In the genomic region with DNA sequence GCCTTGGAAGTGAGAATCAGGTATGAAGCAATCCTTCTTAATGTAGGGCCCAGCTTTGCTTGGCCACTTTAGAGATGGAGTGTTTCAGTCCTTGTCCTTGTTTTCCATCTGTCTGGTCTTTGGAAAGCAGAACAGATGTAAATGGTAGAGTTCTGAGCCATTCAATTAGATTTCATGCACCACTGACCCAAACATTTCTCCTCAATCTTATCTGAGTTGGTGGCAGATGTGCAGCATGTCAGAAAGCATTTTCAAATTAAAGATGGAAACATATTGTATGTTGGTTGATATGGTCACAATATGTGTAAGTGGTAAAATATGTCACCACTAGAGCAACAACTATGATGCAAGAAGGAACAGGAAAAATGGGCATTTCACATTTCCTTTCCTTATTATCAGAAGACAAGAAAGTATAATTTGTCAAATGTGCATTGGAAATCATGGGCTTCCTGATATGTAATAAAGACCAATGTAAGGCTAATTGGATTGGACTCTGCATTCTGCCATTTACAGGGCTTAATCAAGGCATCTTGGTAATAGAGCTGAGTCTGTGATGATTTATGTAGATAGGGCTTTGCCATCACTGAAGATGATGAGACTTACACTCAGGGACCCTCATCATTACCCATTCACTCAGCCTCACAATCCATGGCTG, we compare ENCODE assay signal across 28 cellular contexts.
"Had no signal": no experiment of that assay in that cellular context is flagged by ENCODE, and none has a peak within 500 bp of the region (broad histone marks: within the 10 kb centered on the region; RNA-seq: fewer than 3 reads in every experiment).

No MANE protein-coding gene starts in this region.

- H3K4me3 Mint-ChIP-seq: activated CD4-positive, alpha-beta memory T cell treated with anti-CD3 and anti-CD28 coated beads, Interleukin-2, amount 10 ng/mL, durations not matched to agents 7 days and 5 days; activated CD4-positive, alpha-beta T cell treated with anti-CD3 and anti-CD28 coated beads, Interleukin-2, amount 10 ng/mL, durations not matched to agents 7 days and 5 days; activated T-cell treated with anti-CD3 and anti-CD28 coated beads, Interleukin-2, amount 50 U/mL, for 24 hours; activated T-helper 17 cell treated with anti-CD3 and anti-CD28 coated beads, Interleukin-2, amount 50 U/mL, for 72 hours; naive thymus-derived CD4-positive, alpha-beta T cell; neural crest cell; stimulated activated effector memory CD8-positive, alpha-beta T cell treated with anti-CD3 and anti-CD28 coated beads, Interleukin-12 subunit alpha, Interleukin-12 subunit beta, amount 100 ng/mL, for 72 hours; stimulated activated naive CD8-positive, alpha-beta T cell treated with anti-CD3 and anti-CD28 coated beads, Interleukin-15, Interleukin-2, amounts not matched to agents 100 ng/mL and 50 ng/mL, for 24 hours; WTC11 had no signal

- H3K27me3 Mint-ChIP-seq: activated CD4-positive, alpha-beta memory T cell treated with anti-CD3 and anti-CD28 coated beads, Interleukin-2, amount 10 ng/mL, durations not matched to agents 7 days and 5 days; activated CD4-positive, alpha-beta T cell treated with anti-CD3 and anti-CD28 coated beads, Interleukin-2, amount 10 ng/mL, durations not matched to agents 7 days and 5 days; activated T-cell treated with anti-CD3 and anti-CD28 coated beads, Interleukin-2, amount 50 U/mL, for 24 hours; activated T-helper 17 cell treated with anti-CD3 and anti-CD28 coated beads, Interleukin-2, amount 50 U/mL, for 72 hours; naive thymus-derived CD4-positive, alpha-beta T cell; stimulated activated naive CD8-positive, alpha-beta T cell treated with anti-CD3 and anti-CD28 coated beads, Interleukin-15, Interleukin-2, amounts not matched to agents 100 ng/mL and 50 ng/mL, for 24 hours had no signal

- ATAC-seq: activated T-helper 17 cell treated with anti-CD3 and anti-CD28 coated beads, Interleukin-2, amount 50 U/mL, for 72 hours; gastroesophageal sphincter; left colon; naive thymus-derived CD4-positive, alpha-beta T cell; pancreas; stimulated activated effector memory CD8-positive, alpha-beta T cell treated with anti-CD3 and anti-CD28 coated beads, Interleukin-12 subunit alpha, Interleukin-12 subunit beta, amount 100 ng/mL, for 72 hours; WTC11 had no signal

- H3K36me3 Mint-ChIP-seq: naive thymus-derived CD4-positive, alpha-beta T cell; stimulated activated effector memory CD8-positive, alpha-beta T cell treated with anti-CD3 and anti-CD28 coated beads, Interleukin-12 subunit alpha, Interleukin-12 subunit beta, amount 100 ng/mL, for 72 hours; WTC11 had no signal

- H3K4me1 Mint-ChIP-seq: activated CD4-positive, alpha-beta memory T cell treated with anti-CD3 and anti-CD28 coated beads, Interleukin-2, amount 10 ng/mL, durations not matched to agents 7 days and 5 days; activated CD4-positive, alpha-beta T cell treated with anti-CD3 and anti-CD28 coated beads, Interleukin-2, amount 10 ng/mL, durations not matched to agents 7 days and 5 days; activated T-helper 17 cell treated with anti-CD3 and anti-CD28 coated beads, Interleukin-2, amount 50 U/mL, for 72 hours; stimulated activated effector memory CD8-positive, alpha-beta T cell treated with anti-CD3 and anti-CD28 coated beads, Interleukin-12 subunit alpha, Interleukin-12 subunit beta, amount 100 ng/mL, for 72 hours had no signal

- H3K9me3 Mint-ChIP-seq: activated T-cell treated with anti-CD3 and anti-CD28 coated beads, Interleukin-2, amount 50 U/mL, for 24 hours; neural crest cell; WTC11 had no signal

- DNase-seq: activated CD4-positive, alpha-beta memory T cell treated with anti-CD3 and anti-CD28 coated beads, Interleukin-2, amount 10 ng/mL, durations not matched to agents 7 days and 5 days; activated CD4-positive, alpha-beta T cell treated with anti-CD3 and anti-CD28 coated beads for 1 hour; activated CD4-positive, alpha-beta T cell treated with anti-CD3 and anti-CD28 coated beads, Interleukin-2, amount 10 ng/mL, durations not matched to agents 7 days and 5 days; activated CD8-positive, alpha-beta memory T cell treated with anti-CD3 and anti-CD28 coated beads, Interleukin-2, amount 50 U/mL, for 48 hours; activated gamma-delta T cell treated with Interleukin-2 at 50 U/mL for 16 hours; activated naive CD4-positive, alpha-beta T cell treated with anti-CD3 and anti-CD28 coated beads, Interleukin-2, amount 50 U/mL, for 16 hours; activated T-cell treated with anti-CD3 and anti-CD28 coated beads, Interleukin-2, amount 50 U/mL, for 24 hours; amniotic stem cell; central memory CD4-positive, alpha-beta T cell; head of caudate nucleus; hippocampal formation; kidney; left colon; mammary epithelial cell; naive thymus-derived CD4-positive, alpha-beta T cell; nucleus accumbens; pancreas; sigmoid colon; small intestine; stimulated activated CD4-positive, alpha-beta T cell treated with anti-CD3 and anti-CD28 coated beads, Interleukin-4, amount 100 ng/mL, for 24 hours; trophoblast cell; uterus had no signal
